In the genomic region with DNA sequence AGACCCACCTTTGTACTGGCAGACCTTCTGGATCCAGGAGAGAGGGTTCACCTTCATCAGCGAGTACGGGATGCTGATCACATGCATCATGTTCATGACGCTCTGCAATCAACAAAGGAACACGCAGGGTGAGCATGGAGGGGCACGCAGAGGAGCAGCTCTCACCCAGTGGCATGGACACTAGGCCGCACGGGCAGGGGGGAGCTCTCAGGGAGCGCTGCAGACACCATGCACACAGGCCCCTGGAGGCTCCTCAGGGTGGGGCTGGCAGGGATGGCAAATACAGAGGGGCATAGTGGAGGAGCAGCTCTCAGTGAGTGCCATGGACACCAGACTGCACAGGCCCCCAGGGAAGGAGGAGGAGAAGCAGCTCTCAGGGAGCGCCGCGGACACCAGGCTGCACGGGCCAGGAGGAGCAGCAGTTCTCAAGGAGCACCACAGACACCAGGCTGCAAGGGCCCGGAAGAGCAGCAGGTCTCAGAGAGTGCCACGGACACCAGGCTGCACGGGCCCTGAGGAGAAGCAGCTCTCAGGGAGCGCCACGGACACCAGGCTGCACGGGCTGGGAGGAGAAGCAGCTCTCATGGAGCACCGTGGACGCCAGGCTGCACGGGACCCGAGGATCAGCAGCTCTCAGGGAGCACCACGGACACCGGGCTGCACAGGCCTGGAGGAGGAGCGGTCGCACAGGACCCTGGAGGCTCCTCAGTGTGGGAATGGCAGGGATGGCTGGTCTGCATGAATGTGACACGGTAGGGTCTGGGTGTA, we compare ENCODE assay signal across 19 cellular contexts.
"Had no signal": no experiment of that assay in that cellular context is flagged by ENCODE, and none has a peak within 500 bp of the region (broad histone marks: within the 10 kb centered on the region; RNA-seq: fewer than 3 reads in every experiment).

No MANE protein-coding gene starts in this region.

- H3K27ac ChIP-seq: dorsolateral prefrontal cortex, gastrocnemius medialis, prostate gland, right atrium auricular region, stomach, tibial artery, uterus had no signal

- FAIRE-seq: keratinocyte, small intestine had no signal

- H3K27me3 ChIP-seq: dorsolateral prefrontal cortex, gastrocnemius medialis, right atrium auricular region, stomach, tibial artery, uterus had no signal

- H3K9me3 ChIP-seq: gastrocnemius medialis, prostate gland, right atrium auricular region, stomach, tibial artery, uterus had no signal

- H3K36me3 ChIP-seq: prostate gland, uterus had no signal

- H3K4me3 ChIP-seq: dorsolateral prefrontal cortex, gastrocnemius medialis, lung, prostate gland, right atrium auricular region, stomach, tibial artery, uterus had no signal

- DNase-seq: cerebellar nuclear complex; cortex of kidney; effector CD4-positive, alpha-beta T cell; foreskin fibroblast; gastrocnemius medialis; left ventricle myocardium superior; natural killer cell; small intestine; stimulated activated CD4-positive, alpha-beta T cell treated with anti-CD3 and anti-CD28 coated beads, Interleukin-15, amount 100 ng/mL, for 24 hours; stimulated activated CD4-positive, alpha-beta T cell treated with anti-CD3 and anti-CD28 coated beads, Interleukin-2, amount 100 ng/mL, for 48 hours; stimulated activated naive B cell treated with anti-CD40 and anti-IgM and Interleukin-4, amounts not matched to agents 10 μg/mL and 1 μg/mL and 100 μg/mL, for 72 hours; stomach; uterus had no signal

- H3K4me1 ChIP-seq: gastrocnemius medialis, prostate gland, right atrium auricular region, stomach, uterus had no signal

- ATAC-seq: gastrocnemius medialis; left ventricle myocardium superior; natural killer cell; stimulated activated naive B cell treated with anti-CD40 and anti-IgM and Interleukin-4, amounts not matched to agents 10 μg/mL and 1 μg/mL and 100 μg/mL, for 72 hours had no signal
